In genomic region chr7:130341882-130342281, GRCh38 we compare ENCODE assay signal across 37 cellular contexts. TPM values are rescaled to one million over a fixed set of nuclear protein-coding genes. Genes with fewer than 3 reads are reported as not detected.
"Had no signal": no experiment of that assay in that cellular context is flagged by ENCODE, and none has a peak within 500 bp of the region (broad histone marks: within the 10 kb centered on the region; RNA-seq: fewer than 3 reads in every experiment).

No MANE protein-coding gene starts in this region.

- H3K36me3 ChIP-seq: MG63 had no signal

- H3K9me3 ChIP-seq: MG63 had no signal

- H3K27me3 ChIP-seq: MG63 had no signal

- DNase-seq: Karpas-422, Kasumi-1, MG63, MM.1S, MV-4-11, NCI-H1048, NCI-H1092, NCI-H1092 treated with DMSO at 0.1 percent for 48 hours, NCI-H1105, NCI-H1105 treated with DMSO at 0.1 percent for 48 hours, NCI-H1417, NCI-H1417 treated with DMSO at 0.1 percent for 48 hours, NCI-H1436, NCI-H1436 treated with DMSO at 0.1 percent for 48 hours, NCI-H146, NCI-H1694, NCI-H1694 treated with DMSO at 0.1 percent for 48 hours, NCI-H187, NCI-H187 treated with DMSO at 0.1 percent for 48 hours, NCI-H1930, NCI-H2029, NCI-H2029 treated with DMSO at 0.1 percent for 48 hours, NCI-H2081, NCI-H2081 treated with DMSO at 0.1 percent for 48 hours, NCI-H2107, NCI-H2171, NCI-H2171 treated with DMSO at 0.1 percent for 48 hours, NCI-H2227 treated with DMSO at 0.1 percent for 48 hours, NCI-H226, NCI-H345, NCI-H446, NCI-H446 treated with DMSO at 0.1 percent for 48 hours, NCI-H510A, NCI-H510A treated with DMSO at 0.1 percent for 48 hours had no signal

- H3K4me3 ChIP-seq: MG63 had no signal

RNA-seq across cellular contexts. Expression of gene CPA5, which starts 2.7 kb away (rescaled TPM):
- total RNA-seq: M059J, NCI-H460 had no signal

RNA-seq across cellular contexts. Expression of gene CPA1, which starts 38.4 kb away (rescaled TPM):
- total RNA-seq: M059J, MCF 10A, NCI-H460 had no signal
